In genomic region chr7:75534727-75535307, GRCh38 we compare ENCODE assay signal across 1 cellular context.
TF ChIP-seq lines count a peak whose summit lies in the region.

No MANE protein-coding gene starts in this region.

TF ChIP-seq in HCT116, 20 proteins besides CTCF, POLR2A, EP300 and RAD21 (continued from another document):
- no peak for TF ChIP-seq REST (IDR thresholded peaks at IDR 0.05; ENCODE audit: low read depth)
- no peak for TF ChIP-seq SIN3A (IDR thresholded peaks at IDR 0.05; ENCODE audit: low read depth)
TF ChIP-seq in HCT116: peak in this region for 0.
